In genomic region chr17:50274142-50274944, GRCh38 we compare ENCODE assay signal across 8 cellular contexts.
DNase-seq lines count a peak whose midpoint lies in the region; ATAC-seq and TF ChIP-seq lines count a peak whose summit lies in the region.

TMEM92 (plus strand) TSS chr17:50274466; CDS start chr17:50274502, 36 bp downstream.

- no peaks in the 10 kb centered on the region for H3K36me3 Mint-ChIP-seq in activated naive CD4-positive, alpha-beta T cell treated with anti-CD3 and anti-CD28 coated beads, Interleukin-2, amount 10 ng/mL, durations not matched to agents 7 days and 5 days

- H3K27ac Mint-ChIP-seq in activated naive CD4-positive, alpha-beta T cell treated with anti-CD3 and anti-CD28 coated beads, Interleukin-2, amount 10 ng/mL, durations not matched to agents 7 days and 5 days: no peak within 1 kb of the TSS

- peak within 1 kb of the TSS; percentile 47 for H3K27ac ChIP-seq in WERI-Rb-1
- H3K27ac ChIP-seq in tibial artery: peak within 1 kb of the TSS; percentile 89 to 91

- peak within 1 kb of the TSS; percentile 5 for H3K4me3 Mint-ChIP-seq in activated naive CD4-positive, alpha-beta T cell treated with anti-CD3 and anti-CD28 coated beads, Interleukin-2, amount 10 ng/mL, durations not matched to agents 7 days and 5 days

- H3K36me3 ChIP-seq in WERI-Rb-1: no peaks in the 10 kb centered on the region
- no peaks in the 10 kb centered on the region for H3K36me3 ChIP-seq in tibial artery

- intact Hi-C loops in tibial artery (cut with DNase I; ENCODE audit: low total_unique reads): no loop called here

- H3K4me3 ChIP-seq in WERI-Rb-1 (ENCODE audit: low read depth, low read length) (peak within 1 kb of the TSS; percentile 55), tibial artery (peak within 1 kb of the TSS; percentile 56 to 67)

- H3K27me3 ChIP-seq in WERI-Rb-1 (ENCODE audit: insufficient read depth, low read depth, severe bottlenecking) (no peaks in the 10 kb centered on the region), tibial artery (peaks cover 0 to 37% of the 10 kb centered on the region in 2 donors)

- peaks cover 14% of the 10 kb centered on the region for H3K4me1 Mint-ChIP-seq in activated naive CD4-positive, alpha-beta T cell treated with anti-CD3 and anti-CD28 coated beads, Interleukin-2, amount 10 ng/mL, durations not matched to agents 7 days and 5 days

- DNase-seq in activated naive CD4-positive, alpha-beta T cell treated with anti-CD3 and anti-CD28 coated beads, Interleukin-2, amount 10 ng/mL, durations not matched to agents 7 days and 5 days: peak; percentile 35
- no peak for DNase-seq in activated naive CD4-positive, alpha-beta T cell treated with anti-CD3 and anti-CD28 coated beads, Interleukin-2, amount 50 U/mL, for 16 hours
- DNase-seq in WERI-Rb-1 (peak; percentile 73), iPS-NIHi7 (ENCODE audit: extremely low spot score) (peak; percentile 93), tibial artery (peak; percentile 24 to 70), DMS79 treated with DMSO at 0.1 percent for 48 hours (lab: John Stamatoyannopoulos, UW) (no peak), anterior cingulate cortex (lab: John Stamatoyannopoulos, UW) (no peak)

- CTCF ChIA-PET in activated naive CD4-positive, alpha-beta T cell treated with anti-CD3 and anti-CD28 coated beads, Interleukin-2, amount 10 ng/mL, durations not matched to agents 7 days and 5 days (lab: Charles Lee): interaction anchor here (0.9 to 6.7 kb wide), 13 partner anchors 8 to 182 kb away, joined by 3 to 91 read pairs (median 7); partner anchors contain the start of gene COL1A1

- peaks cover 75% of the 10 kb centered on the region for H3K27me3 Mint-ChIP-seq in activated naive CD4-positive, alpha-beta T cell treated with anti-CD3 and anti-CD28 coated beads, Interleukin-2, amount 10 ng/mL, durations not matched to agents 7 days and 5 days

- H3K9me3 ChIP-seq in WERI-Rb-1 (ENCODE audit: severe bottlenecking) (no peaks in the 10 kb centered on the region), tibial artery (no peaks in the 10 kb centered on the region)

- TF ChIP-seq CTCF in WERI-Rb-1 (IDR thresholded peaks at IDR 0.05; ENCODE audit: low read depth, low read length) (no peak), tibial artery (IDR thresholded peaks at IDR 0.05) (no peak)

- H3K9me3 Mint-ChIP-seq in activated naive CD4-positive, alpha-beta T cell treated with anti-CD3 and anti-CD28 coated beads, Interleukin-2, amount 10 ng/mL, durations not matched to agents 7 days and 5 days: no peaks in the 10 kb centered on the region

- peaks cover 0 to 34% (median 27%) of the 10 kb centered on the region in 4 donors for H3K4me1 ChIP-seq in tibial artery

- no peak for ATAC-seq in HG03196 (IDR thresholded peaks at IDR 0.05; ENCODE audit: unreplicated experiment)

Comparison
In these comparisons a context has a peak if more than half of its experiments do, and no peak if none do; other contexts are left out.
1. DNase-seq: peak in activated naive CD4-positive, alpha-beta T cell treated with anti-CD3 and anti-CD28 coated beads, Interleukin-2, amount 10 ng/mL, durations not matched to agents 7 days and 5 days (single experiment), WERI-Rb-1 (single experiment), iPS-NIHi7 (single experiment) and tibial artery (2 of 2); none in activated naive CD4-positive, alpha-beta T cell treated with anti-CD3 and anti-CD28 coated beads, Interleukin-2, amount 50 U/mL, for 16 hours (single experiment), DMS79 treated with DMSO at 0.1 percent for 48 hours (single experiment) and anterior cingulate cortex (0 of 58).